ENCODE assay signal across 8 cellular contexts in genomic region chr21:45288441-45288841, GRCh38. TPM values are rescaled to one million over a fixed set of nuclear protein-coding genes. Genes with fewer than 3 reads are reported as not detected.
DNase-seq lines count a peak whose midpoint lies in the region; ATAC-seq and TF ChIP-seq lines count a peak whose summit lies in the region.

No MANE protein-coding gene starts in this region.

- no peak overlapping the region for H2BK12ac ChIP-seq in mesenchymal stem cell (ENCODE audit: low read length in 2 of 2)

- peak overlapping the region; percentile 94 for H3K4me2 ChIP-seq in mesenchymal stem cell (ENCODE audit: low read length, poor library complexity, severe bottlenecking)

- peak overlapping the region; percentile 81 for H3K9ac ChIP-seq in mesenchymal stem cell (ENCODE audit: low read length)

- no peak overlapping the region for H2BK5ac ChIP-seq in mesenchymal stem cell (ENCODE audit: low read depth, low read length, poor library complexity, severe bottlenecking)

- peak overlapping the region; percentile 76 for H2BK120ac ChIP-seq in mesenchymal stem cell (ENCODE audit: low read depth, low read length)

- H3K36me3 ChIP-seq in heart right ventricle, result peaks cover 0 to 27% (median 17%) of the 10 kb centered on the region in 9 donors
- H3K36me3 ChIP-seq in mesenchymal stem cell (ENCODE audit: control insufficient read depth in 1 of 2, insufficient read depth in 2 of 2, low read depth in 1 of 2, low read length in 2 of 2), result peaks cover 36 to 38% of the 10 kb centered on the region in 2 experiments
- H3K36me3 ChIP-seq in uterus, result no peaks in the 10 kb centered on the region

- ATAC-seq in heart right ventricle, result peak in 1 of 8 donors; percentile 1
- ATAC-seq in left ventricle myocardium superior, result no peak

- peak overlapping the region in 1 of 2 experiments; percentile 48 for H3K14ac ChIP-seq in mesenchymal stem cell (ENCODE audit: low read length in 2 of 2)

- TF ChIP-seq CTCF in heart right ventricle (IDR thresholded peaks at IDR 0.05) (no peak), astrocyte of the cerebellum (IDR thresholded peaks at IDR 0.05; ENCODE audit: low read depth, low read length, missing control alignments) (no peak), uterus (IDR thresholded peaks at IDR 0.05) (no peak)

- no peak for TF ChIP-seq POLR2A in uterus (IDR thresholded peaks at IDR 0.05)

- no peak overlapping the region for H3K23ac ChIP-seq in mesenchymal stem cell (ENCODE audit: low read length in 2 of 2)

- H3K4me1 ChIP-seq in heart right ventricle (peaks cover 23 to 47% (median 35%) of the 10 kb centered on the region in 9 donors), mesenchymal stem cell (ENCODE audit: control insufficient read depth, insufficient read depth, low read depth, low read length) (peaks cover 26% of the 10 kb centered on the region), uterus (peaks cover 12 to 26% of the 10 kb centered on the region in 2 donors)

- in situ Hi-C loops in astrocyte of the cerebellum (cut with HindIII; ENCODE audit: low sequenced_read_pairs), result no loop called here

- H4K91ac ChIP-seq in mesenchymal stem cell (ENCODE audit: low read length), result no peak overlapping the region

- no peak overlapping the region for H2AFZ ChIP-seq in mesenchymal stem cell (ENCODE audit: low read depth, low read length)

- H3K9me3 ChIP-seq in heart right ventricle (no peaks in the 10 kb centered on the region), mesenchymal stem cell (ENCODE audit: control insufficient read depth, low read length) (no peaks in the 10 kb centered on the region), uterus (no peaks in the 10 kb centered on the region)

- H3K27me3 ChIP-seq in heart right ventricle, result no peaks in the 10 kb centered on the region
- H3K27me3 ChIP-seq in mesenchymal stem cell (ENCODE audit: control insufficient read depth in 1 of 2, insufficient read depth in 1 of 2, low read length in 2 of 2), result no peaks in the 10 kb centered on the region
- no peaks in the 10 kb centered on the region for H3K27me3 ChIP-seq in uterus

- H3K4me3 ChIP-seq in heart right ventricle (peak overlapping the region; percentile 41 to 77 (median 68)), astrocyte of the cerebellum (ENCODE audit: low read depth, low read length) (peak overlapping the region; percentile 73), mesenchymal stem cell (ENCODE audit: insufficient read depth in 1 of 2, low read depth in 1 of 2, low read length in 2 of 2) (peak overlapping the region; percentile 78 to 89), uterus (peak overlapping the region; percentile 73 to 83)

- DNase-seq in heart right ventricle (peak in 1 of 2 donors; percentile 6), left ventricle myocardium superior (no peak), astrocyte of the cerebellum (ENCODE audit: low read depth) (no peak), mesenchymal stem cell (no peak), uterus (no peak), kidney tubule cell (ENCODE audit: low spot score) (no peak), NCI-H1092 (lab: John Stamatoyannopoulos, UW) (no peak), NCI-H1436 treated with DMSO at 0.1 percent for 48 hours (lab: John Stamatoyannopoulos, UW) (no peak)

- H3K27ac ChIP-seq in heart right ventricle (peak overlapping the region in 9 of 10 donors; percentile 35 to 90 (median 81)), mesenchymal stem cell (ENCODE audit: low read length, poor library complexity, severe bottlenecking) (no peak overlapping the region), uterus (peak overlapping the region; percentile 76 to 88)

- WGBS in heart right ventricle, 2 donors, result 16 to 17% methylated on average over 34 of the region's 34 CpGs
- 21% methylated on average over 33 of the region's 34 CpGs for WGBS in mesenchymal stem cell

- intact Hi-C loops in heart right ventricle (cut with DNase I) (loop anchor here in 3 of 10 donors (10.0 kb wide), 2 partner anchors 144 to 334 kb away; no protein-coding TSS in a partner anchor), left ventricle myocardium superior (cut with micrococcal nuclease) (no loop called here), uterus (cut with DNase I; ENCODE audit: low total_unique reads) (no loop called here)

- peak overlapping the region in 1 of 2 experiments; percentile 73 for H3K4ac ChIP-seq in mesenchymal stem cell (ENCODE audit: low read depth in 1 of 2, low read length in 2 of 2)

- H4K8ac ChIP-seq in mesenchymal stem cell (ENCODE audit: low read length), result peak overlapping the region; percentile 48

- peak overlapping the region; percentile 66 for H2BK15ac ChIP-seq in mesenchymal stem cell (ENCODE audit: low read depth, poor library complexity, severe bottlenecking)

- H2AK5ac ChIP-seq in mesenchymal stem cell (ENCODE audit: low read length, severe bottlenecking), result no peak overlapping the region

- peaks cover 35% of the 10 kb centered on the region for H3K79me1 ChIP-seq in mesenchymal stem cell (replicated peaks; ENCODE audit: low read length, poor library complexity, severe bottlenecking)

- H3K18ac ChIP-seq in mesenchymal stem cell (ENCODE audit: low read depth in 1 of 2, low read length in 2 of 2), result peak overlapping the region in 1 of 2 experiments; percentile 16

RNA-seq across cellular contexts. Expression of gene POFUT2, which starts 0.7 kb away (rescaled TPM):
- total RNA-seq in heart right ventricle (10 to 100 TPM; 12.7 to 20.4 (median 16.3) TPM), left ventricle myocardium superior (15.7 TPM), uterus (10 to 100 TPM in 3 of 4 donors, 1 to 10 TPM in 1; 6.2 to 49.7 (median 24.6) TPM)
- 10 to 100 TPM; 18.9 to 20.6 TPM for polyA plus RNA-seq in heart right ventricle
- 75.1 TPM for polyA plus RNA-seq in mesenchymal stem cell (2013, experiment 1 of 2)
- polyA plus RNA-seq in mesenchymal stem cell (2013, experiment 2 of 2), result 76.3 TPM
